ENCODE assay signal across 8 cellular contexts in the genomic region with DNA sequence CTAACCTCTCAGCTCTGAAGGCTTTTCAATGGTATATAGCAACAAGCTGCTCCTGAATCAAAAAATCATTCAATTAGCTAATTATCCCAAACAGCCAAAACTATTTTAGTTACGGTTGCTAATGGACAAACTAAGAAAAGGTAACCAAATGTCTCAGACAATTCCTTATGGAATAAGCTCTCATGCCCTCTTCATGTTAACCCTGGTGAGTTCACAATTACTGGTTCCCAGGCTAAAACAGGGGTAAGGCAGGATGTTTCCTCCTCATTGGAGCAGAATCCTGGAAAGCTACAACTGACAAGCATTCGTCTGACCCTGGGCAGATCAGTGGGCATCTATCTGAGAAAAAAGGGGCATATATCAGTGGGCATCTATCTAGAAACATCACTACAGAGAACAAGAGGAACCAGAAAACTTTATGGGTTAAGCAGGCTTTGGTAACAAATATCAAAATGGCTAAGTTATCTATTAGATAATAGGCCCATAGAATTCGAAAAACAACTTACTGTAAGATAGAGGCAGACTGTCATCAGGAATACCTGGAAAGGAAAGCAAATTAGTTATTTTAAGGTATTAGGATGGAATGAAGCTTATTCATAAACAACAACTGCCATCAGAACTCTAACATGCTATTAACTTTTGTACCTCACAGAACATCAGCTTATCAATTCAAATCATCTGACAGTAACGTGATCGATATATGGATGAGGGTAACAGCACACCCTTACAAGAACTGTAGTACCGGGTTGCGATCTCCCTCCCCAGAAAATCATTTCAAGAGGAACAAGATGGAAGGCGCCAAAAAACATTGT. TPM values are rescaled to one million over a fixed set of nuclear protein-coding genes. Genes with fewer than 3 reads are reported as not detected.
A peak's percentile ranks its signal among the peaks of the same experiment; 100 is the strongest.
DNase-seq lines count a peak whose midpoint lies in the region; ATAC-seq and TF ChIP-seq lines count a peak whose summit lies in the region.

No MANE protein-coding gene starts in this region.

- peaks cover 12% of the 10 kb centered on the region for H3K4me1 ChIP-seq in fibroblast of lung (ENCODE audit: control insufficient read depth, extremely low read depth, insufficient read depth, low read length)

- peak overlapping the region; percentile 70 for H3K9ac ChIP-seq in fibroblast of lung (ENCODE audit: insufficient read depth, low read length)

- no peak overlapping the region for H2AFZ ChIP-seq in fibroblast of lung (ENCODE audit: low read length)

- TF ChIP-seq CTCF in GM12875 (IDR thresholded peaks at IDR 0.05; ENCODE audit: borderline replicate concordance, insufficient read depth, low read depth, low read length): no peak
- no peak for TF ChIP-seq CTCF in fibroblast of lung (conservative IDR thresholded peaks at IDR 0.05 in 1 of 2, IDR thresholded peaks at IDR 0.05 in 1 of 2; ENCODE audit: low read depth in 1 of 2, low read length in 2 of 2)
- TF ChIP-seq CTCF in retinal pigment epithelial cell (conservative IDR thresholded peaks at IDR 0.05; ENCODE audit: low read depth, low read length): no peak

- ATAC-seq in HG02642 (IDR thresholded peaks at IDR 0.05; ENCODE audit: poor library complexity, unreplicated experiment): no peak
- no peak for ATAC-seq in HG02588 (IDR thresholded peaks at IDR 0.05; ENCODE audit: unreplicated experiment)

- peaks cover 12% of the 10 kb centered on the region for H3K36me3 ChIP-seq in fibroblast of lung (ENCODE audit: control insufficient read depth, insufficient read depth, low read length)

- peaks cover 34% of the 10 kb centered on the region for H3K79me2 ChIP-seq in fibroblast of lung (ENCODE audit: control insufficient read depth, insufficient read depth, low read length)

- DNase-seq in RPMI8226 (peak; percentile 32), fibroblast of lung (ENCODE audit: low read depth in 2 of 2) (no peak), retinal pigment epithelial cell (ENCODE audit: low read depth) (no peak), HEK293T (ENCODE audit: extremely low spot score) (no peak), UCSD-AML1 (lab: John Stamatoyannopoulos, UW; ENCODE audit: unreplicated experiment) (no peak)

- CTCF ChIA-PET in HEK293T (lab: Yijun Ruan, JAX): interaction anchor here (0.9 to 1.0 kb wide), 2 partner anchors 62 to 68 kb away, joined by 3 to 6 read pairs; no protein-coding TSS in a partner anchor

- H3K4me2 ChIP-seq in fibroblast of lung (ENCODE audit: extremely low read depth, insufficient read depth, low read length): peak overlapping the region; percentile 99

- POLR2A ChIA-PET in HEK293T (lab: Yijun Ruan, JAX): interaction anchor here (1.0 to 9.9 kb wide), 18 partner anchors 9 to 436 kb away, joined by 3 to 331 read pairs (median 18); partner anchors contain the start of genes BSCL2, GNG3, HNRNPUL2 and SLC3A2

- H4K20me1 ChIP-seq in fibroblast of lung (ENCODE audit: control insufficient read depth, extremely low read depth, insufficient read depth, low read length): no peaks in the 10 kb centered on the region

- no peaks in the 10 kb centered on the region for H3K9me3 ChIP-seq in fibroblast of lung (ENCODE audit: control insufficient read depth, insufficient read depth, low read depth, low read length)

- no peaks in the 10 kb centered on the region for H3K27me3 ChIP-seq in fibroblast of lung (ENCODE audit: control insufficient read depth, insufficient read depth, low read length)

- H3K4me3 ChIP-seq in GM12875 (ENCODE audit: low read depth, low read length): peak overlapping the region; percentile 89
- peak overlapping the region; percentile 64 to 97 (median 86) for H3K4me3 ChIP-seq in fibroblast of lung (replicated peaks in 1 of 4; ENCODE audit: control extremely low read depth in 1 of 4, insufficient read depth in 1 of 4, low read depth in 3 of 4, low read length in 4 of 4)
- peak overlapping the region; percentile 100 for H3K4me3 ChIP-seq in retinal pigment epithelial cell (ENCODE audit: low read length)

- no peak overlapping the region for H3K27ac ChIP-seq in fibroblast of lung (ENCODE audit: insufficient read depth, low read length)

TF ChIP-seq in HEK293T, 16 proteins besides CTCF, POLR2A, EP300 and RAD21:
- TF ChIP-seq PKNOX1 (IDR thresholded peaks at IDR 0.05) (no peak), LEF1 (IDR thresholded peaks at IDR 0.05; ENCODE audit: borderline replicate concordance) (no peak), BHLHE40 (IDR thresholded peaks at IDR 0.05; ENCODE audit: borderline replicate concordance) (no peak), NFRKB (IDR thresholded peaks at IDR 0.05) (no peak), FOXK2 (IDR thresholded peaks at IDR 0.05) (no peak)
TF ChIP-seq in HEK293T: peak in this region for 0.

RNA-seq across cellular contexts. Expression of gene WDR74, which starts 14.8 kb away (rescaled TPM):
- total RNA-seq in fibroblast of lung: 85.3 and 86.9 TPM in 2 replicates
- 14.8 and 24.0 TPM in 2 replicates for polyA plus RNA-seq in fibroblast of lung
- 22.8 and 36.2 TPM in 2 replicates for polyA plus RNA-seq in fibroblast of lung (2012)
- 31.6 and 48.3 TPM in 2 replicates for polyA minus RNA-seq in fibroblast of lung (ENCODE audit: low replicate concordance)

RNA-seq across cellular contexts. Expression of gene TEX54, which starts 21.6 kb away (rescaled TPM):
- total RNA-seq in fibroblast of lung: not detected in 2 replicates
- not detected in 2 replicates for polyA plus RNA-seq in fibroblast of lung
- polyA plus RNA-seq in fibroblast of lung (2012): 0.35 TPM in 1 of 2 replicates, not detected in the other
- polyA minus RNA-seq in fibroblast of lung (ENCODE audit: low replicate concordance): not detected in 2 replicates

RNA-seq across cellular contexts. Expression of gene STX5, which starts 22.4 kb away (rescaled TPM):
- total RNA-seq in fibroblast of lung: 40.3 and 44.9 TPM in 2 replicates
- polyA plus RNA-seq in fibroblast of lung: 48.7 and 48.9 TPM in 2 replicates
- 43.4 and 45.8 TPM in 2 replicates for polyA plus RNA-seq in fibroblast of lung (2012)
- 39.7 and 53.2 TPM in 2 replicates for polyA minus RNA-seq in fibroblast of lung (ENCODE audit: low replicate concordance)

RNA-seq across cellular contexts. Expression of gene SLC3A2, which starts 26.5 kb away (rescaled TPM):
- 344 and 441 TPM in 2 replicates for total RNA-seq in fibroblast of lung
- 91.2 and 132 TPM in 2 replicates for polyA plus RNA-seq in fibroblast of lung
- polyA plus RNA-seq in fibroblast of lung (2012): 76.2 and 115 TPM in 2 replicates
- polyA minus RNA-seq in fibroblast of lung (ENCODE audit: low replicate concordance): 118 and 198 TPM in 2 replicates

RNA-seq across cellular contexts. Expression of gene NXF1, which starts 49.0 kb away (rescaled TPM):
- total RNA-seq in fibroblast of lung: 14.9 and 17.2 TPM in 2 replicates
- 27.8 and 43.7 TPM in 2 replicates for polyA plus RNA-seq in fibroblast of lung
- 32.3 and 43.7 TPM in 2 replicates for polyA plus RNA-seq in fibroblast of lung (2012)
- polyA minus RNA-seq in fibroblast of lung (ENCODE audit: low replicate concordance): 104 and 111 TPM in 2 replicates
